In genomic region chr2:226797989-226798421, GRCh38 we compare ENCODE assay signal across 8 cellular contexts. TPM values are rescaled to one million over a fixed set of nuclear protein-coding genes. Genes with fewer than 3 reads are reported as not detected.
DNase-seq lines count a peak whose midpoint lies in the region; ATAC-seq and TF ChIP-seq lines count a peak whose summit lies in the region.

No MANE protein-coding gene starts in this region.

- peak overlapping the region; percentile 77 for H3K4me3 Mint-ChIP-seq in activated CD4-positive, alpha-beta memory T cell treated with anti-CD3 and anti-CD28 coated beads for 36 hours

- intact Hi-C loops in activated CD4-positive, alpha-beta memory T cell treated with anti-CD3 and anti-CD28 coated beads for 36 hours (cut with micrococcal nuclease) = loop anchor here (10.0 kb wide), 1 partner anchor 1873 kb away; no protein-coding TSS in a partner anchor
- intact Hi-C loops in heart right ventricle (cut with DNase I) = loop anchor here (2.0 to 10.0 kb wide), 17 partner anchors 53 to 763 kb away; no protein-coding TSS in a partner anchor

- H3K4me1 ChIP-seq in heart right ventricle = peaks cover 3 to 83% (median 57%) of the 10 kb centered on the region in 9 donors

- H3K9me3 ChIP-seq in heart right ventricle = peaks cover 0 to 4% (median 0%) of the 10 kb centered on the region in 11 donors
- no peaks in the 10 kb centered on the region for H3K9me3 ChIP-seq in WERI-Rb-1 (ENCODE audit: severe bottlenecking)

- no peak for TF ChIP-seq CTCF in GM12864 (IDR thresholded peaks at IDR 0.05; ENCODE audit: low read depth, low read length, missing control alignments)
- TF ChIP-seq CTCF in heart right ventricle (IDR thresholded peaks at IDR 0.05) = no peak
- no peak for TF ChIP-seq CTCF in WERI-Rb-1 (IDR thresholded peaks at IDR 0.05; ENCODE audit: low read depth, low read length)

- H3K27ac ChIP-seq in heart right ventricle = peak overlapping the region; percentile 80 to 97 (median 92)
- H3K27ac ChIP-seq in WERI-Rb-1 = no peak overlapping the region

- H3K27me3 Mint-ChIP-seq in activated CD4-positive, alpha-beta memory T cell treated with anti-CD3 and anti-CD28 coated beads for 36 hours = peaks cover 6% of the 10 kb centered on the region

- no peak overlapping the region for H3K27ac Mint-ChIP-seq in activated CD4-positive, alpha-beta memory T cell treated with anti-CD3 and anti-CD28 coated beads for 36 hours

- no peaks in the 10 kb centered on the region for H3K9me3 Mint-ChIP-seq in activated CD4-positive, alpha-beta memory T cell treated with anti-CD3 and anti-CD28 coated beads for 36 hours

- no peaks in the 10 kb centered on the region for H3K36me3 Mint-ChIP-seq in activated CD4-positive, alpha-beta memory T cell treated with anti-CD3 and anti-CD28 coated beads for 36 hours

- WGBS in heart right ventricle, 2 donors = 40 to 54% methylated on average over 23 of the region's 23 CpGs

- POLR2A ChIA-PET in activated CD4-positive, alpha-beta memory T cell treated with anti-CD3 and anti-CD28 coated beads for 36 hours (lab: Charles Lee) = interaction anchor here (2.4 kb wide), 1 partner anchor 38 kb away, joined by 11 read pairs; the partner anchor contains the start of gene RHBDD1

- peak overlapping the region; percentile 80 for H3K4me3 ChIP-seq in GM12864 (ENCODE audit: low read depth, low read length)
- H3K4me3 ChIP-seq in heart right ventricle = peak overlapping the region; percentile 68 to 95 (median 84)
- H3K4me3 ChIP-seq in skeletal muscle cell (ENCODE audit: low read depth, low read length) = peak overlapping the region; percentile 73
- H3K4me3 ChIP-seq in WERI-Rb-1 (ENCODE audit: low read depth, low read length) = no peak overlapping the region

- H3K36me3 ChIP-seq in heart right ventricle (peaks cover 0 to 9% (median 0%) of the 10 kb centered on the region in 9 donors), WERI-Rb-1 (no peaks in the 10 kb centered on the region)

- H3K4me1 Mint-ChIP-seq in activated CD4-positive, alpha-beta memory T cell treated with anti-CD3 and anti-CD28 coated beads for 36 hours (ENCODE audit: low read depth) = peaks cover 33% of the 10 kb centered on the region

- no peak for DNase-seq in GM12864 (ENCODE audit: low read depth)
- DNase-seq in activated CD4-positive, alpha-beta memory T cell treated with anti-CD3 and anti-CD28 coated beads for 36 hours = no peak
- peak; percentile 9 to 18 for DNase-seq in heart right ventricle
- DNase-seq in skeletal muscle cell (ENCODE audit: low read depth) = no peak
- DNase-seq in WERI-Rb-1 = no peak
- DNase-seq in stimulated activated CD4-positive, alpha-beta T cell treated with anti-CD3 and anti-CD28 coated beads, Interleukin-4, amount 100 ng/mL, for 1 hour = no peak

- H3K27me3 ChIP-seq in heart right ventricle (peaks cover 0 to 53% (median 0%) of the 10 kb centered on the region in 7 donors), WERI-Rb-1 (ENCODE audit: insufficient read depth, low read depth, severe bottlenecking) (no peaks in the 10 kb centered on the region)

- CTCF ChIA-PET in activated CD4-positive, alpha-beta memory T cell treated with anti-CD3 and anti-CD28 coated beads for 36 hours (lab: Charles Lee) = interaction anchor here (0.6 to 6.5 kb wide), 4 partner anchors 8 to 582 kb away, joined by 3 to 53 read pairs (median 11); no protein-coding TSS in a partner anchor

- no peak for ATAC-seq in heart right ventricle
- no peak for ATAC-seq in GM21381 (IDR thresholded peaks at IDR 0.05; ENCODE audit: unreplicated experiment)
- ATAC-seq in HG02884 (IDR thresholded peaks at IDR 0.05; ENCODE audit: unreplicated experiment) = no peak

RNA-seq across cellular contexts. Expression of gene IRS1, which starts 1.6 kb away (rescaled TPM):
- 1 to 10 TPM; 2.0 to 2.1 TPM for total RNA-seq in activated CD4-positive, alpha-beta memory T cell treated with anti-CD3 and anti-CD28 coated beads for 36 hours
- total RNA-seq in heart right ventricle = 10 to 100 TPM; 12.7 to 20.2 (median 15.1) TPM
- polyA plus RNA-seq in heart right ventricle = 1 to 10 TPM; 2.2 to 5.6 TPM

RNA-seq across cellular contexts. Expression of gene RHBDD1, which starts 37.8 kb away (rescaled TPM):
- 10 to 100 TPM; 38.0 to 41.1 TPM for total RNA-seq in activated CD4-positive, alpha-beta memory T cell treated with anti-CD3 and anti-CD28 coated beads for 36 hours
- 10 to 100 TPM; 28.3 to 57.1 (median 39.1) TPM for total RNA-seq in heart right ventricle
- 1 to 10 TPM; 4.5 to 7.0 TPM for polyA plus RNA-seq in heart right ventricle

Comparison
In these comparisons a context has a peak if more than half of its experiments do, and no peak if none do; other contexts are left out.
1. DNase-seq: peak in heart right ventricle (2 of 2); none in GM12864 (single experiment), activated CD4-positive, alpha-beta memory T cell treated with anti-CD3 and anti-CD28 coated beads for 36 hours (single experiment), skeletal muscle cell (single experiment), WERI-Rb-1 (single experiment) and stimulated activated CD4-positive, alpha-beta T cell treated with anti-CD3 and anti-CD28 coated beads, Interleukin-4, amount 100 ng/mL, for 1 hour (single experiment).
2. RNA of gene IRS1, which starts 1.6 kb away (total RNA-seq): 12.7 to 20.2 TPM in heart right ventricle; 2.0 to 2.1 TPM in activated CD4-positive, alpha-beta memory T cell treated with anti-CD3 and anti-CD28 coated beads for 36 hours; every median in the first group is over 4 times any median in the second.